9 cellular contexts compared by ENCODE assay signal in the genomic region with DNA sequence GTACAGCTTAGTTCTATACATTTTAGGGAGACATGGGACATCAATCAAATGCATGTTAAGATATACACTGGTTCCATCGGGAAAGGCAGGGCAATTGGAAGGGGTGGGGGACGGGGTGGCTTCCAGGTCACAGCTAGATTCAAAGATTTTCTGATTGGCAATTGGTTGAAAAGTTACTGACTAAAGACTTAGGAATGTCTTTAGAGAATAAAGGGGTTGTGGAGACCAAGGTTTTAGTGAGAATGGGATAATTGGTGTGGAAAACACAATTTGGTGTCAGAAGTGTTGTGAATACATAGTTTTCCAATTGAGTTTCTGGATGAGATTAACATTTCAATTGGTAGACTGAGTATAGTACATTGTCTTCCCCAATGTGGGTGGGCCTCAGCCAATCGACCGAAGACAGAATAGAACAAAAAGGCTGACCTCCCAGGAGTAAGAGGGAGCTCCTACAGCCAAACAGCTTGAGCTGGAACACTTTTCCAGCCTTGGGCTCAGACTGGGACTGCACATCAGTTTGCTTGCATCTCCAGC. TPM values are rescaled to one million over a fixed set of nuclear protein-coding genes. Genes with fewer than 3 reads are reported as not detected.
DNase-seq lines count a peak whose midpoint lies in the region; ATAC-seq and TF ChIP-seq lines count a peak whose summit lies in the region.
"Had no signal": no experiment of that assay in that cellular context is flagged by ENCODE, and none has a peak within 500 bp of the region (broad histone marks: within the 10 kb centered on the region; RNA-seq: fewer than 3 reads in every experiment).

No MANE protein-coding gene starts in this region.

- no peaks in the 10 kb centered on the region for H3K27me3 ChIP-seq in iPS-15b (ENCODE audit: control insufficient read depth, insufficient read depth, low read length)
- H3K27me3 ChIP-seq: body of pancreas had no signal

- H3K4me1 Mint-ChIP-seq in T-helper 2 cell treated with Interferon-gamma antibody and Interleukin-4, amounts not matched to agents 5 μg/mL and 100 μg/mL, for 36 hours (ENCODE audit: low read depth): peaks cover 12% of the 10 kb centered on the region
- H3K4me1 Mint-ChIP-seq in activated B cell treated with CpG ODN at 0.5 μM for 24 hours: peaks cover 18% of the 10 kb centered on the region

- H3K27me3 Mint-ChIP-seq in T-helper 2 cell treated with Interferon-gamma antibody and Interleukin-4, amounts not matched to agents 5 μg/mL and 100 μg/mL, for 36 hours (ENCODE audit: low read depth): peaks cover 33% of the 10 kb centered on the region
- H3K27me3 Mint-ChIP-seq in activated B cell treated with CpG ODN at 0.5 μM for 24 hours: peaks cover 18% of the 10 kb centered on the region

- POLR2A ChIA-PET in activated B cell treated with CpG ODN at 0.5 μM for 24 hours (lab: Charles Lee): interaction anchor here (0.7 kb wide), 1 partner anchor 259 kb away, joined by 3 read pairs; no protein-coding TSS in a partner anchor

- H3K4me1 ChIP-seq in iPS-15b (ENCODE audit: control insufficient read depth, insufficient read depth, low read length): peaks cover 29% of the 10 kb centered on the region
- H3K4me1 ChIP-seq: body of pancreas had no signal

- peaks cover 2% of the 10 kb centered on the region for H3K36me3 Mint-ChIP-seq in T-helper 2 cell treated with Interferon-gamma antibody and Interleukin-4, amounts not matched to agents 5 μg/mL and 100 μg/mL, for 36 hours (ENCODE audit: low read depth)
- H3K36me3 Mint-ChIP-seq in activated B cell treated with CpG ODN at 0.5 μM for 24 hours (ENCODE audit: low read depth): no peaks in the 10 kb centered on the region

- peak overlapping the region; percentile 93 for H3K9ac ChIP-seq in iPS-15b (ENCODE audit: low read depth, low read length)

- H3K27ac Mint-ChIP-seq in T-helper 2 cell treated with Interferon-gamma antibody and Interleukin-4, amounts not matched to agents 5 μg/mL and 100 μg/mL, for 36 hours: no peak overlapping the region
- no peak overlapping the region for H3K27ac Mint-ChIP-seq in activated B cell treated with CpG ODN at 0.5 μM for 24 hours

- no peaks in the 10 kb centered on the region for H3K9me3 Mint-ChIP-seq in T-helper 2 cell treated with Interferon-gamma antibody and Interleukin-4, amounts not matched to agents 5 μg/mL and 100 μg/mL, for 36 hours
- H3K9me3 Mint-ChIP-seq in activated B cell treated with CpG ODN at 0.5 μM for 24 hours: no peaks in the 10 kb centered on the region

- no peak for DNase-seq in T-helper 2 cell treated with Interferon-gamma antibody and Interleukin-4, amounts not matched to agents 5 μg/mL and 100 μg/mL, for 36 hours (ENCODE audit: low spot score)
- DNase-seq in T-helper 2 cell: no peak
- no peak for DNase-seq in activated B cell treated with CpG ODN at 0.5 μM for 24 hours
- DNase-seq in skeletal muscle cell (ENCODE audit: low read depth): no peak
- DNase-seq in MV-4-11 (lab: John Stamatoyannopoulos, UW): no peak

- CTCF ChIA-PET in activated B cell treated with CpG ODN at 0.5 μM for 24 hours (lab: Charles Lee): no interaction called here

- peaks cover 3% of the 10 kb centered on the region for H3K36me3 ChIP-seq in iPS-15b (ENCODE audit: control insufficient read depth, insufficient read depth, low read length)

- ATAC-seq in activated B cell treated with CpG ODN at 0.5 μM for 24 hours (ENCODE audit: low read depth) (no peak), HG03354 (IDR thresholded peaks at IDR 0.05; ENCODE audit: poor library complexity, severe bottlenecking, unreplicated experiment) (no peak), HG03520 (IDR thresholded peaks at IDR 0.05; ENCODE audit: unreplicated experiment) (no peak)

- H3K9me3 ChIP-seq in iPS-15b (ENCODE audit: control insufficient read depth, insufficient read depth, low read length): no peaks in the 10 kb centered on the region
- H3K9me3 ChIP-seq: body of pancreas had no signal

- peak overlapping the region; percentile 86 for H3K4me3 Mint-ChIP-seq in T-helper 2 cell treated with Interferon-gamma antibody and Interleukin-4, amounts not matched to agents 5 μg/mL and 100 μg/mL, for 36 hours
- peak overlapping the region; percentile 85 for H3K4me3 Mint-ChIP-seq in activated B cell treated with CpG ODN at 0.5 μM for 24 hours

- no peak for TF ChIP-seq CTCF in activated B cell treated with CpG ODN at 0.5 μM for 24 hours (IDR thresholded peaks at IDR 0.05)

- intact Hi-C loops in activated B cell treated with CpG ODN at 0.5 μM for 24 hours (cut with micrococcal nuclease): no loop called here

- H3K4me3 ChIP-seq in iPS-15b (ENCODE audit: low read depth, low read length) (peak overlapping the region; percentile 88), skeletal muscle cell (ENCODE audit: low read depth, low read length) (peak overlapping the region; percentile 63)

RNA-seq across cellular contexts. Expression of gene CCDC169, which starts 1.0 kb away (rescaled TPM):
- total RNA-seq in activated B cell treated with CpG ODN at 0.5 μM for 24 hours: 0.18 TPM in 1 of 2 replicates, not detected in the other

RNA-seq across cellular contexts. Expression of gene SPART, which starts 47.6 kb away (rescaled TPM):
- total RNA-seq in activated B cell treated with CpG ODN at 0.5 μM for 24 hours: 17.2 and 19.8 TPM in 2 replicates
